14 cellular contexts compared by ENCODE assay signal in genomic region chr9:106482733-106483132, GRCh38.
DNase-seq lines count a peak whose midpoint lies in the region; ATAC-seq and TF ChIP-seq lines count a peak whose summit lies in the region.
"Had no signal": no experiment of that assay in that cellular context is flagged by ENCODE, and none has a peak within 500 bp of the region (broad histone marks: within the 10 kb centered on the region; RNA-seq: fewer than 3 reads in every experiment).

No MANE protein-coding gene starts in this region.

- no peak overlapping the region for H4K8ac ChIP-seq in mesendoderm (ENCODE audit: low read depth, low read length)

- no peak overlapping the region for H2BK15ac ChIP-seq in mesendoderm (replicated peaks; ENCODE audit: low read depth)

- H3K4ac ChIP-seq in mesendoderm (ENCODE audit: low read depth, low read length) = no peak overlapping the region

- no peak for TF ChIP-seq CTCF in RWPE2 (IDR thresholded peaks at IDR 0.05; ENCODE audit: poor library complexity, severe bottlenecking)
- TF ChIP-seq CTCF in GM20000 (IDR thresholded peaks at IDR 0.05; ENCODE audit: extremely low read depth, missing control alignments) = no peak

- H3K56ac ChIP-seq in mesendoderm (ENCODE audit: low read length) = no peak overlapping the region

- no peak overlapping the region for H2BK5ac ChIP-seq in mesendoderm (ENCODE audit: low read length)

- peak; percentile 69 for ATAC-seq in GM18505 (IDR thresholded peaks at IDR 0.05; ENCODE audit: unreplicated experiment)
- peak; percentile 61 for ATAC-seq in HG03159 (IDR thresholded peaks at IDR 0.05; ENCODE audit: unreplicated experiment)
- peak; percentile 84 for ATAC-seq in RWPE2 (ENCODE audit: low read depth)
- no peak for ATAC-seq in GM21360 (IDR thresholded peaks at IDR 0.05; ENCODE audit: unreplicated experiment)
- ATAC-seq: activated T-cell treated with anti-CD3 and anti-CD28 coated beads, Interleukin-2, amount 50 U/mL, for 72 hours had no signal

- no peak for TF ChIP-seq POLR2A in GM18505 (IDR thresholded peaks at IDR 0.05; ENCODE audit: borderline replicate concordance, extremely low read depth, insufficient read depth, insufficient read length)

- no peak overlapping the region for H3K23ac ChIP-seq in mesendoderm (ENCODE audit: low read length)

- H2AK5ac ChIP-seq in mesendoderm (ENCODE audit: low read length) = no peak overlapping the region

- H3K4me3 ChIP-seq in RWPE2 (ENCODE audit: severe bottlenecking) (no peak overlapping the region), mesendoderm (ENCODE audit: low read length) (no peak overlapping the region)
- H3K4me3 ChIP-seq: prostate gland had no signal

- H3K9ac ChIP-seq in mesendoderm (ENCODE audit: low read length) = no peak overlapping the region

- DNase-seq in RWPE2 (ENCODE audit: low spot score) (no peak), mesendoderm (peak; percentile 42), GM20000 (ENCODE audit: low spot score) (no peak)
- DNase-seq in activated CD8-positive, alpha-beta memory T cell treated with anti-CD3 and anti-CD28 coated beads for 24 hours = no peak
- DNase-seq: activated CD4-positive, CD25-positive, alpha-beta regulatory T cell; activated T-cell treated with anti-CD3 and anti-CD28 coated beads, Interleukin-2, amount 50 U/mL, for 72 hours; DMS79; HCEC 1CT; NCI-H1694 treated with DMSO at 0.1 percent for 48 hours had no signal

- no peak overlapping the region for H3K18ac ChIP-seq in mesendoderm (ENCODE audit: low read length)

- H3K36me3 ChIP-seq in RWPE2 (ENCODE audit: low read depth) (no peaks in the 10 kb centered on the region), mesendoderm (ENCODE audit: control insufficient read depth, insufficient read depth, low read length) (no peaks in the 10 kb centered on the region)
- H3K36me3 ChIP-seq: prostate gland had no signal

- no peaks in the 10 kb centered on the region for H3K9me3 ChIP-seq in RWPE2 (ENCODE audit: severe bottlenecking)
- H3K9me3 ChIP-seq: prostate gland had no signal

- no peaks in the 10 kb centered on the region for H3K79me1 ChIP-seq in mesendoderm (ENCODE audit: low read length)

- H3K79me2 ChIP-seq in mesendoderm (ENCODE audit: control insufficient read depth, insufficient read depth, low read length) = no peaks in the 10 kb centered on the region

- no peak overlapping the region for H3K4me2 ChIP-seq in mesendoderm (ENCODE audit: low read length)

- H3K4me1 ChIP-seq in RWPE2 (ENCODE audit: insufficient read depth, poor library complexity, severe bottlenecking) (peaks cover 18% of the 10 kb centered on the region), mesendoderm (ENCODE audit: control insufficient read depth, low read depth, low read length) (peaks cover 2% of the 10 kb centered on the region)
- H3K4me1 ChIP-seq: prostate gland had no signal

- no peak overlapping the region for H4K5ac ChIP-seq in mesendoderm (ENCODE audit: low read length)

- H3K27me3 ChIP-seq in RWPE2 (ENCODE audit: insufficient read depth, poor library complexity, severe bottlenecking) (no peaks in the 10 kb centered on the region), mesendoderm (ENCODE audit: insufficient read depth, low read length, poor library complexity) (no peaks in the 10 kb centered on the region)

- H2BK120ac ChIP-seq in mesendoderm (ENCODE audit: low read depth, low read length) = no peak overlapping the region

- H3K27ac ChIP-seq in RWPE2 (ENCODE audit: poor library complexity, severe bottlenecking) = peak overlapping the region; percentile 45
- no peak overlapping the region for H3K27ac ChIP-seq in mesendoderm (ENCODE audit: low read depth, low read length)
- H3K27ac ChIP-seq: HL-60, prostate gland had no signal
